11 cellular contexts compared by ENCODE assay signal in genomic region chrX:40418413-40419195, GRCh38.
A peak's percentile ranks its signal among the peaks of the same experiment; 100 is the strongest.
DNase-seq lines count a peak whose midpoint lies in the region; TF ChIP-seq lines count a peak whose summit lies in the region.
"Had no signal": no experiment of that assay in that cellular context is flagged by ENCODE, and none has a peak within 500 bp of the region (broad histone marks: within the 10 kb centered on the region; RNA-seq: fewer than 3 reads in every experiment).

No MANE protein-coding gene starts in this region.

- in situ Hi-C loops in astrocyte of the spinal cord (cut with HindIII; ENCODE audit: low sequenced_read_pairs), result no loop called here

- H3K9me3 Mint-ChIP-seq in activated CD4-positive, alpha-beta T cell treated with anti-CD3 and anti-CD28 coated beads, Interleukin-2, amount 10 ng/mL, durations not matched to agents 24 days and 14 days, result no peaks in the 10 kb centered on the region

- H3K36me3 Mint-ChIP-seq in activated CD4-positive, alpha-beta T cell treated with anti-CD3 and anti-CD28 coated beads, Interleukin-2, amount 10 ng/mL, durations not matched to agents 24 days and 14 days (ENCODE audit: low read depth), result no peaks in the 10 kb centered on the region

- no peak for TF ChIP-seq EP300 in tibial nerve (IDR thresholded peaks at IDR 0.05)

- no peaks in the 10 kb centered on the region for H3K27me3 Mint-ChIP-seq in activated CD4-positive, alpha-beta T cell treated with anti-CD3 and anti-CD28 coated beads, Interleukin-2, amount 10 ng/mL, durations not matched to agents 24 days and 14 days

- DNase-seq in activated CD4-positive, alpha-beta T cell treated with anti-CD3 and anti-CD28 coated beads, Interleukin-2, amount 10 ng/mL, durations not matched to agents 24 days and 14 days, result peak; percentile 74
- DNase-seq in activated CD4-positive, alpha-beta T cell treated with anti-CD3 and anti-CD28 coated beads for 4 hours, result no peak
- DNase-seq in MG63, result peak; percentile 90
- DNase-seq in astrocyte of the spinal cord (ENCODE audit: low read depth, low spot score), result peak; percentile 45
- peak; percentile 28 for DNase-seq in prostate gland (ENCODE audit: low spot score)
- no peak for DNase-seq in cortex of kidney (lab: John Stamatoyannopoulos, UW)
- no peak for DNase-seq in tibial nerve (ENCODE audit: low spot score in 2 of 2)
- no peak for DNase-seq in NCI-H2227 treated with DMSO at 0.1 percent for 48 hours (lab: John Stamatoyannopoulos, UW)
- DNase-seq: NCI-H1417 treated with DMSO at 0.1 percent for 48 hours, tibial artery had no signal

- peaks cover under 1% of the 10 kb centered on the region; the same call in 1 of the 2 replicates for H3K9me3 ChIP-seq in MG63
- no peaks in the 10 kb centered on the region for H3K9me3 ChIP-seq in prostate gland
- H3K9me3 ChIP-seq in tibial nerve, result no peaks in the 10 kb centered on the region
- H3K9me3 ChIP-seq: tibial artery had no signal

- no peaks in the 10 kb centered on the region for H3K27me3 ChIP-seq in MG63
- no peaks in the 10 kb centered on the region for H3K27me3 ChIP-seq in prostate gland (replicated peaks; ENCODE audit: insufficient read depth)
- H3K27me3 ChIP-seq in tibial nerve, result no peaks in the 10 kb centered on the region
- H3K27me3 ChIP-seq: tibial artery had no signal

- no peak overlapping the region for H3K4me3 Mint-ChIP-seq in activated CD4-positive, alpha-beta T cell treated with anti-CD3 and anti-CD28 coated beads, Interleukin-2, amount 10 ng/mL, durations not matched to agents 24 days and 14 days

- no peak overlapping the region for H3K27ac ChIP-seq in prostate gland
- H3K27ac ChIP-seq in tibial nerve, result no peak overlapping the region
- H3K27ac ChIP-seq: HL-60, tibial artery had no signal

- H3K4me1 Mint-ChIP-seq in activated CD4-positive, alpha-beta T cell treated with anti-CD3 and anti-CD28 coated beads, Interleukin-2, amount 10 ng/mL, durations not matched to agents 24 days and 14 days, result peaks cover 13% of the 10 kb centered on the region

- intact Hi-C loops in activated CD4-positive, alpha-beta T cell treated with anti-CD3 and anti-CD28 coated beads, Interleukin-2, amount 10 ng/mL, durations not matched to agents 24 days and 14 days (cut with micrococcal nuclease), result no loop called here
- intact Hi-C loops in prostate gland (cut with DNase I), result no loop called here

- H3K4me3 ChIP-seq in MG63 (no peak overlapping the region), astrocyte of the spinal cord (ENCODE audit: low read depth, low read length) (no peak overlapping the region), prostate gland (no peak overlapping the region), tibial nerve (no peak overlapping the region)
- H3K4me3 ChIP-seq: tibial artery had no signal

- no peak overlapping the region for H3K27ac Mint-ChIP-seq in activated CD4-positive, alpha-beta T cell treated with anti-CD3 and anti-CD28 coated beads, Interleukin-2, amount 10 ng/mL, durations not matched to agents 24 days and 14 days

- 66% methylated on average over 6 of the region's 6 CpGs for WGBS in prostate gland
- 64 to 81% methylated on average over 5 to 6 of the region's 6 CpGs for WGBS in tibial nerve, 2 donors

- H3K36me3 ChIP-seq in MG63 (no peaks in the 10 kb centered on the region), prostate gland (no peaks in the 10 kb centered on the region), tibial nerve (no peaks in the 10 kb centered on the region)
- H3K36me3 ChIP-seq: tibial artery had no signal

- no peaks in the 10 kb centered on the region for H3K4me1 ChIP-seq in prostate gland (replicated peaks)
- H3K4me1 ChIP-seq in tibial nerve, result no peaks in the 10 kb centered on the region
- H3K4me1 ChIP-seq: tibial artery had no signal

- TF ChIP-seq POLR2A in prostate gland (IDR thresholded peaks at IDR 0.05) (no peak), tibial nerve (IDR thresholded peaks at IDR 0.05) (no peak)

- TF ChIP-seq CTCF in astrocyte of the spinal cord (IDR thresholded peaks at IDR 0.05; ENCODE audit: low read depth, low read length) (no peak), prostate gland (IDR thresholded peaks at IDR 0.05) (no peak), tibial nerve (IDR thresholded peaks at IDR 0.05) (no peak)

Comparison
In these comparisons a context has a peak if more than half of its experiments do, and no peak if none do; other contexts are left out.
1. DNase-seq: peak in activated CD4-positive, alpha-beta T cell treated with anti-CD3 and anti-CD28 coated beads, Interleukin-2, amount 10 ng/mL, durations not matched to agents 24 days and 14 days (single experiment), MG63 (single experiment), astrocyte of the spinal cord (single experiment) and prostate gland (single experiment); none in activated CD4-positive, alpha-beta T cell treated with anti-CD3 and anti-CD28 coated beads for 4 hours (0 of 2), cortex of kidney (single experiment), tibial nerve (0 of 2) and NCI-H2227 treated with DMSO at 0.1 percent for 48 hours (single experiment).